ENCODE assay signal across 8 cellular contexts in the genomic region with DNA sequence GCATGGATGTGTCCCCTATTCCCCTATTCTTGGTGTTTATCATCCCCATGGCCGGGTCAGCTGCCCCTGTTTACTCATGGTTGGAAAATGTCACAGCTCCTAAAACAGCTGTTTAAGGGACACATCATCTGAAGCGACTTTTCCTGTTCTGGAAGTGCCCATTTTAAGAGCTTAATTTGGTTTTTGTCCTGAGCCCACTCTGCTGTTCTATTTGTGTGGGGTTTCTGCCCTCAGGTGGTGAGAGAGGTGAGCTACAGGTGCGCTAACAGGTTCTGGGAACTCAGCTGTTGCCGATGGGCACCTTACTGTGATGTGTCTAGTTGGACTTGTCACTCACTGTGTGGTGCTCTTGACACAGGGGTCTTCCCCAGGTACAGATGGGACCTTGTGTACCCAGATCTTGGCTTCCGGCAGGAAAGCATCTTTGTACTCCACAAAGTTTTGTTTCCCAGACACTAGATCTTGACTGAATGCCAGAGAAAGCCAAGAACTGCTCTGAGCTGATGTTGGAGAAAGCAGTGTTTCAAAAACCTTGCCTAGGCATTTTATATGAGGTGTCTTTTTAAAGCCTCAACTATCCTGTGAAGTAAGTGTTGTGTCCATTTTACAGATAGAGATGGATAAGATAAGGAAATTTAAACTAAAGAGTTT. TPM values are rescaled to one million over a fixed set of nuclear protein-coding genes. Genes with fewer than 3 reads are reported as not detected.
DNase-seq lines count a peak whose midpoint lies in the region; ATAC-seq, FAIRE-seq and TF ChIP-seq lines count a peak whose summit lies in the region.

No MANE protein-coding gene starts in this region.

- POLR2A ChIA-PET in activated CD4-positive, alpha-beta T cell treated with anti-CD3 and anti-CD28 coated beads, Interleukin-2, amount 10 ng/mL, durations not matched to agents 7 days and 5 days (lab: Charles Lee), result no interaction called here

- no peak overlapping the region for H3K9ac ChIP-seq in kidney (ENCODE audit: low read length in 2 of 2)

- CTCF ChIA-PET in activated CD4-positive, alpha-beta T cell treated with anti-CD3 and anti-CD28 coated beads, Interleukin-2, amount 10 ng/mL, durations not matched to agents 7 days and 5 days (lab: Charles Lee), result interaction anchor here (0.6 to 1.9 kb wide), 5 partner anchors 14 to 192 kb away, joined by 3 to 4 read pairs (median 4); no protein-coding TSS in a partner anchor

- FAIRE-seq in kidney (lab: Jason Lieb, UNC), result no peak

- H3K9me3 ChIP-seq in cardiac muscle cell (ENCODE audit: low read depth) (no peaks in the 10 kb centered on the region), right atrium auricular region (no peaks in the 10 kb centered on the region), kidney (ENCODE audit: control insufficient read depth in 1 of 2, low read length in 2 of 2) (no peaks in the 10 kb centered on the region)

- no peak for TF ChIP-seq POLR2A in NB4 (IDR thresholded peaks at IDR 0.05; ENCODE audit: extremely low read depth, insufficient read length)

- H3K4me3 ChIP-seq in cardiac muscle cell, result no peak overlapping the region
- H3K4me3 ChIP-seq in right atrium auricular region, result no peak overlapping the region
- no peak overlapping the region for H3K4me3 ChIP-seq in NB4 (ENCODE audit: low read depth, low read length)
- H3K4me3 ChIP-seq in kidney (ENCODE audit: low read length in 2 of 2), result no peak overlapping the region

- DNase-seq in cardiac muscle cell (ENCODE audit: low read depth in 1 of 2, low spot score in 1 of 2) (peak; percentile 52 to 65), right atrium auricular region (ENCODE audit: low spot score) (no peak), NB4 (ENCODE audit: low read depth) (peak; percentile 19), kidney (no peak), type B pancreatic cell (ENCODE audit: extremely low spot score, unreplicated experiment) (no peak), T-helper 1 cell (no peak)
- DNase-seq in activated CD4-positive, alpha-beta T cell treated with anti-CD3 and anti-CD28 coated beads, Interleukin-2, amount 10 ng/mL, durations not matched to agents 7 days and 5 days, result peak; percentile 10

- no peaks in the 10 kb centered on the region for H3K36me3 Mint-ChIP-seq in activated CD4-positive, alpha-beta T cell treated with anti-CD3 and anti-CD28 coated beads, Interleukin-2, amount 10 ng/mL, durations not matched to agents 7 days and 5 days (ENCODE audit: low read depth)
- H3K36me3 Mint-ChIP-seq in type B pancreatic cell, result no peaks in the 10 kb centered on the region

- peaks cover 21% of the 10 kb centered on the region for H3K4me1 Mint-ChIP-seq in activated CD4-positive, alpha-beta T cell treated with anti-CD3 and anti-CD28 coated beads, Interleukin-2, amount 10 ng/mL, durations not matched to agents 7 days and 5 days
- H3K4me1 Mint-ChIP-seq in type B pancreatic cell (ENCODE audit: unreplicated experiment), result peaks cover 41% of the 10 kb centered on the region

- intact Hi-C loops in kidney (cut with DNase I), result loop anchor here (5.0 kb wide), 1 partner anchor 144 kb away; no protein-coding TSS in a partner anchor

- no peak overlapping the region for H3K4me3 Mint-ChIP-seq in activated CD4-positive, alpha-beta T cell treated with anti-CD3 and anti-CD28 coated beads, Interleukin-2, amount 10 ng/mL, durations not matched to agents 7 days and 5 days
- no peak overlapping the region for H3K4me3 Mint-ChIP-seq in type B pancreatic cell

- no peak overlapping the region for H3K27ac Mint-ChIP-seq in activated CD4-positive, alpha-beta T cell treated with anti-CD3 and anti-CD28 coated beads, Interleukin-2, amount 10 ng/mL, durations not matched to agents 7 days and 5 days
- no peak overlapping the region for H3K27ac Mint-ChIP-seq in type B pancreatic cell

- TF ChIP-seq CTCF in cardiac muscle cell (IDR thresholded peaks at IDR 0.05; ENCODE audit: low read depth, low read length), result peak; percentile 56
- TF ChIP-seq CTCF in right atrium auricular region (IDR thresholded peaks at IDR 0.05), result peak in 1 of 2 donors; percentile 45
- peak; percentile 38 for TF ChIP-seq CTCF in NB4 (IDR thresholded peaks at IDR 0.05; ENCODE audit: low read depth, low read length)
- peak; percentile 71 for TF ChIP-seq CTCF in kidney (IDR thresholded peaks at IDR 0.05; ENCODE audit: borderline replicate concordance, extremely low read depth, insufficient read depth)
- peak; percentile 82 for TF ChIP-seq CTCF in type B pancreatic cell (conservative IDR thresholded peaks at IDR 0.05)

- ATAC-seq in GM18858 (IDR thresholded peaks at IDR 0.05; ENCODE audit: unreplicated experiment), result no peak

- H3K9me3 Mint-ChIP-seq in activated CD4-positive, alpha-beta T cell treated with anti-CD3 and anti-CD28 coated beads, Interleukin-2, amount 10 ng/mL, durations not matched to agents 7 days and 5 days, result no peaks in the 10 kb centered on the region
- no peaks in the 10 kb centered on the region for H3K9me3 Mint-ChIP-seq in type B pancreatic cell

- H3K36me3 ChIP-seq in cardiac muscle cell (no peaks in the 10 kb centered on the region), right atrium auricular region (no peaks in the 10 kb centered on the region), kidney (ENCODE audit: control insufficient read depth in 1 of 2, insufficient read depth in 2 of 2, low read length in 2 of 2) (no peaks in the 10 kb centered on the region)

- peaks cover 50% of the 10 kb centered on the region for H3K27me3 Mint-ChIP-seq in activated CD4-positive, alpha-beta T cell treated with anti-CD3 and anti-CD28 coated beads, Interleukin-2, amount 10 ng/mL, durations not matched to agents 7 days and 5 days
- peaks cover 27% of the 10 kb centered on the region for H3K27me3 Mint-ChIP-seq in type B pancreatic cell

- H3K4me1 ChIP-seq in cardiac muscle cell (ENCODE audit: low read depth) (peaks cover 5% of the 10 kb centered on the region), right atrium auricular region (peaks cover 0 to 8% of the 10 kb centered on the region in 2 donors), kidney (ENCODE audit: control insufficient read depth in 1 of 2, insufficient read depth in 1 of 2, low read depth in 1 of 2, low read length in 2 of 2) (peaks cover 0 to 4% of the 10 kb centered on the region in 2 donors)

- H3K27ac ChIP-seq in cardiac muscle cell, result no peak overlapping the region
- no peak overlapping the region for H3K27ac ChIP-seq in right atrium auricular region
- no peak overlapping the region for H3K27ac ChIP-seq in kidney (ENCODE audit: low read depth in 2 of 2, low read length in 2 of 2)

- H3K27me3 ChIP-seq in cardiac muscle cell (no peaks in the 10 kb centered on the region), right atrium auricular region (no peaks in the 10 kb centered on the region)

RNA-seq across cellular contexts. Expression of a gene that starts 59.0 kb away (rescaled TPM):
- total RNA-seq in cardiac muscle cell (4.6 and 5.4 TPM in 2 replicates), right atrium auricular region (1 to 10 TPM in 1 of 2 donors, under 1 TPM in 1; 0.48 to 2.0 TPM), kidney (3.2 TPM), type B pancreatic cell (ENCODE audit: low replicate concordance) (0.24 and 0.29 TPM in 2 replicates)
- polyA plus RNA-seq in cardiac muscle cell (6.3 and 8.2 TPM in 2 replicates), kidney (ENCODE audit: insufficient read depth, low read depth, low replicate concordance) (0.77 TPM)
- total RNA-seq in activated CD4-positive, alpha-beta T cell treated with anti-CD3 and anti-CD28 coated beads, Interleukin-2, amount 10 ng/mL, durations not matched to agents 7 days and 5 days, result not detected

Comparison
In these comparisons a context has a peak if more than half of its experiments do, and no peak if none do; other contexts are left out.
1. DNase-seq: peak in cardiac muscle cell (2 of 2), NB4 (single experiment) and activated CD4-positive, alpha-beta T cell treated with anti-CD3 and anti-CD28 coated beads, Interleukin-2, amount 10 ng/mL, durations not matched to agents 7 days and 5 days (single experiment); none in right atrium auricular region (single experiment), kidney (single experiment), type B pancreatic cell (single experiment) and T-helper 1 cell (0 of 5).